Comparison of ENCODE assay signal across 9 cellular contexts in the genomic region with DNA sequence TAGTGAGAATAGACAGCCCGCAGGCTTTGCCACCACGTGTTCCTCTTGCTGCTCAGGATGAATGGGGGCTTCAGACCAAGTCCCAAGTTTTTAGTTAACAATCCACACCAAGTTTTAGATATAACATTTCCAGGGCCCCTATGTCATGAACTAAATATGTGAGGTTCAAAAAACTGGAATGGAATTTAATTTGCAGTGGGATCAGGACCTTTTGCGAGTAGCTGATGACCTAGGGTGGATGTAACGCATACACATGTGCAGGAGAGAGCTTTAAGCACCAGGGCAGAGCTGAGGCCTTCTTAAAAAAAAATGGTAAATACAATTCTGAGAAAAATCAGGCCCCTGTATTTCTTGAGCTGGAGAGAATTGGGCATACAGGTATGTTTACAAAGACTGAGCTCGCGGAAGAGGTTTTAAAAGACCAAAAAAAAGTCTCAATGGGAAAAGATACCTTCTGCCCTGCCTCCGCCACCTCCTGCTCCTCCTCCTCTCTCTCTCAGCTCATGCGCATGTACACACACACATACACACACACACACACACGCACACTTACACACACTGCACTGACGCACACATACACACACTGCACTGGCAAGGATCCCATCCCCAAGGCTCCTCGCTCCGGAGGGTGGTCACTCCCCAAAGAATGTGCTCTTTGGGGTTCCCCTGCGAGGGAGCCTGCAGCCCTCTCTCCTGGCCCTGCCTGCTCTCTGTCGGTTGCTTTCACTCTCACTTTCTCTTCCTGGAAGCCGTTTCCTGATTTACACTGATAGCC.
DNase-seq lines count a peak whose midpoint lies in the region; ATAC-seq, FAIRE-seq and TF ChIP-seq lines count a peak whose summit lies in the region.
"Had no signal": no experiment of that assay in that cellular context is flagged by ENCODE, and none has a peak within 500 bp of the region (broad histone marks: within the 10 kb centered on the region; RNA-seq: fewer than 3 reads in every experiment).

No MANE protein-coding gene starts in this region.

- DNase-seq in Ammon's horn (ENCODE audit: low spot score) (peak; percentile 47), activated T-cell treated with anti-CD3 and anti-CD28 coated beads for 24 hours (ENCODE audit: low read depth) (peak; percentile 4), foreskin fibroblast (peak; percentile 36 to 73), NCI-H82 treated with DMSO at 0.1 percent for 48 hours (lab: John Stamatoyannopoulos, UW; ENCODE audit: unreplicated experiment) (no peak), HTR-8/SVneo (ENCODE audit: insufficient read length, low spot score) (no peak)

- H3K9me3 ChIP-seq in parathyroid adenoma (ENCODE audit: control insufficient read depth, low read length) = no peaks in the 10 kb centered on the region

- peak overlapping the region; percentile 62 for H3K4me2 ChIP-seq in parathyroid adenoma (ENCODE audit: low read length)

- H3K27ac ChIP-seq in parathyroid adenoma = no peak overlapping the region
- H3K27ac ChIP-seq: HL-60 had no signal

- no peak for FAIRE-seq in HTR-8/SVneo (lab: Jason Lieb, UNC)

- H3K36me3 ChIP-seq in parathyroid adenoma (ENCODE audit: control insufficient read depth, insufficient read depth, low read length) = no peaks in the 10 kb centered on the region

- no peak for TF ChIP-seq CTCF in foreskin fibroblast (IDR thresholded peaks at IDR 0.05; ENCODE audit: low read depth, low read length)
- no peak for TF ChIP-seq CTCF in parathyroid adenoma (IDR thresholded peaks at IDR 0.05)

- no peak overlapping the region for H2AFZ ChIP-seq in parathyroid adenoma

- no peaks in the 10 kb centered on the region for H3K79me2 ChIP-seq in parathyroid adenoma

- H3K9ac ChIP-seq in parathyroid adenoma = no peak overlapping the region

- H3K27me3 ChIP-seq in parathyroid adenoma (ENCODE audit: control insufficient read depth, insufficient read depth, low read length) = no peaks in the 10 kb centered on the region

- ATAC-seq in GM19395 (IDR thresholded peaks at IDR 0.05; ENCODE audit: unreplicated experiment) = peak; percentile 91
- ATAC-seq in HG03457 (IDR thresholded peaks at IDR 0.05; ENCODE audit: unreplicated experiment) = peak; percentile 76

- H3K4me3 ChIP-seq in foreskin fibroblast (ENCODE audit: low read depth in 1 of 2, low read length in 2 of 2) = peak overlapping the region; percentile 52 to 66
- H3K4me3 ChIP-seq in parathyroid adenoma (ENCODE audit: low read depth, low read length) = no peak overlapping the region

- no peaks in the 10 kb centered on the region for H3K4me1 ChIP-seq in parathyroid adenoma

Comparison
In these comparisons a context has a peak if more than half of its experiments do, and no peak if none do; other contexts are left out.
1. DNase-seq: peak in Ammon's horn (single experiment), activated T-cell treated with anti-CD3 and anti-CD28 coated beads for 24 hours (single experiment) and foreskin fibroblast (2 of 2); none in NCI-H82 treated with DMSO at 0.1 percent for 48 hours (single experiment) and HTR-8/SVneo (single experiment).